In genomic region chr9:134071149-134071548, GRCh38 we compare ENCODE assay signal across 32 cellular contexts.
"Had no signal": no experiment of that assay in that cellular context is flagged by ENCODE, and none has a peak within 500 bp of the region (broad histone marks: within the 10 kb centered on the region; RNA-seq: fewer than 3 reads in every experiment).

No MANE protein-coding gene starts in this region.

- H3K27ac Mint-ChIP-seq: activated naive CD4-positive, alpha-beta T cell treated with anti-CD3 and anti-CD28 coated beads for 36 hours; activated naive CD8-positive, alpha-beta T cell treated with anti-CD3 and anti-CD28 coated beads for 36 hours; activated T-helper 1 cell treated with anti-CD3 and anti-CD28 coated beads, Interleukin-12 subunit alpha, Interleukin-12 subunit beta, Interleukin-2, Interleukin-4 antibody, amounts not matched to agents 30 ng/mL and 10 ng/mL and 1 ng/mL, durations not matched to agents 14 hours and 24 hours and 36 hours; mesothelial cell of epicardium had no signal

- H3K4me2 ChIP-seq: smooth muscle cell had no signal

- H3K36me3 ChIP-seq: adrenal gland, gastrocnemius medialis, pancreas, prostate gland, stomach, thyroid gland had no signal

- ATAC-seq: body of pancreas; gastrocnemius medialis; left cardiac atrium; naive thymus-derived CD4-positive, alpha-beta T cell; pancreas; stimulated activated naive B cell treated with anti-CD40 and anti-IgM and Interleukin-4, amounts not matched to agents 10 μg/mL and 1 μg/mL and 100 μg/mL, for 72 hours had no signal

- H3K9me3 ChIP-seq: adrenal gland, body of pancreas, gastrocnemius medialis, pancreas, prostate gland, thyroid gland had no signal

- H3K36me3 Mint-ChIP-seq: activated naive CD8-positive, alpha-beta T cell treated with anti-CD3 and anti-CD28 coated beads for 36 hours; mesothelial cell of epicardium had no signal

- H3K4me1 ChIP-seq: pancreas had no signal

- DNase-seq: activated CD4-positive, alpha-beta T cell treated with anti-CD3 and anti-CD28 coated beads for 4 hours; activated CD4-positive, alpha-beta T cell treated with anti-CD3 and anti-CD28 coated beads, Interleukin-2, amount 50 U/mL, for 48 hours; activated CD8-positive, alpha-beta memory T cell treated with anti-CD3 and anti-CD28 coated beads, Interleukin-2, amount 50 U/mL, for 4 hours; activated effector memory CD4-positive, alpha-beta T cell treated with anti-CD3 and anti-CD28 coated beads, Interleukin-2, amount 50 U/mL, for 16 hours; activated naive CD4-positive, alpha-beta T cell treated with anti-CD3 and anti-CD28 coated beads for 36 hours; activated naive CD8-positive, alpha-beta T cell treated with anti-CD3 and anti-CD28 coated beads for 36 hours; activated T-cell treated with anti-CD3 and anti-CD28 coated beads, Interleukin-2, amount 50 U/mL, for 1 hour; adrenal gland; aorta; body of pancreas; effector CD8-positive, alpha-beta T cell; erythroblast; gastrocnemius medialis; glutamatergic neuron; left cardiac atrium; mammary epithelial cell; pancreas; retina; stimulated activated CD4-positive, alpha-beta T cell treated with anti-CD3 and anti-CD28 coated beads, Interleukin-15, amount 100 ng/mL, for 24 hours; stimulated activated naive B cell treated with anti-CD40 and anti-IgM and Interleukin-4, amounts not matched to agents 10 μg/mL and 1 μg/mL and 100 μg/mL, for 72 hours; stomach; T-helper 9 cell; thyroid gland had no signal

- H3K27ac ChIP-seq: adrenal gland, body of pancreas, gastrocnemius medialis, pancreas, prostate gland, stomach, thyroid gland, VCaP had no signal

- H3K4me3 ChIP-seq: adrenal gland, body of pancreas, gastrocnemius medialis, pancreas, prostate gland, smooth muscle cell, stomach, thyroid gland had no signal

- H3K4me3 Mint-ChIP-seq: activated naive CD4-positive, alpha-beta T cell treated with anti-CD3 and anti-CD28 coated beads for 36 hours; activated naive CD8-positive, alpha-beta T cell treated with anti-CD3 and anti-CD28 coated beads for 36 hours; activated T-helper 1 cell treated with anti-CD3 and anti-CD28 coated beads, Interleukin-12 subunit alpha, Interleukin-12 subunit beta, Interleukin-2, Interleukin-4 antibody, amounts not matched to agents 30 ng/mL and 10 ng/mL and 1 ng/mL, durations not matched to agents 14 hours and 24 hours and 36 hours; mesothelial cell of epicardium; stimulated activated naive B cell treated with anti-CD40 and anti-IgM and Interleukin-4, amounts not matched to agents 10 μg/mL and 1 μg/mL and 100 μg/mL, for 72 hours had no signal

- H3K27me3 ChIP-seq: adrenal gland, body of pancreas, gastrocnemius medialis, pancreas, thyroid gland had no signal

- FAIRE-seq: colon, islet of Langerhans, pancreas, TTC549 had no signal
